In genomic region chr19:5803441-5803751, GRCh38 we compare ENCODE assay signal across 9 cellular contexts. TPM values are rescaled to one million over a fixed set of nuclear protein-coding genes. Genes with fewer than 3 reads are reported as not detected.
A peak's percentile ranks its signal among the peaks of the same experiment; 100 is the strongest.
DNase-seq lines count a peak whose midpoint lies in the region; ATAC-seq and TF ChIP-seq lines count a peak whose summit lies in the region.
"Had no signal": no experiment of that assay in that cellular context is flagged by ENCODE, and none has a peak within 500 bp of the region (broad histone marks: within the 10 kb centered on the region; RNA-seq: fewer than 3 reads in every experiment).

No MANE protein-coding gene starts in this region.

- ATAC-seq in CD8-positive, alpha-beta T cell = no peak
- no peak for ATAC-seq in HG03565 (IDR thresholded peaks at IDR 0.05; ENCODE audit: unreplicated experiment)

- peaks cover 34% of the 10 kb centered on the region for H3K4me1 ChIP-seq in CD8-positive, alpha-beta T cell (ENCODE audit: insufficient read depth, low read length)
- H3K4me1 ChIP-seq in NT2/D1 (ENCODE audit: insufficient read depth, insufficient read length) (peaks cover 26% of the 10 kb centered on the region), neural progenitor cell (peaks cover 10% of the 10 kb centered on the region)

- no peaks in the 10 kb centered on the region for H3K79me2 ChIP-seq in neural progenitor cell (ENCODE audit: low read depth)

- POLR2A ChIA-PET in CD8-positive, alpha-beta T cell (lab: Charles Lee) = interaction anchor here (1.0 to 1.5 kb wide), 2 partner anchors 100 to 219 kb away, joined by 4 to 8 read pairs; partner anchors contain the start of gene NDUFA11

- no peak for TF ChIP-seq CTCF in CD8-positive, alpha-beta T cell (IDR thresholded peaks at IDR 0.05)
- TF ChIP-seq CTCF in neural progenitor cell (IDR thresholded peaks at IDR 0.05) = no peak

- peak overlapping the region; percentile 67 for H3K4me2 ChIP-seq in neural progenitor cell

- no peaks in the 10 kb centered on the region for H3K9me3 Mint-ChIP-seq in CD8-positive, alpha-beta T cell
- no peaks in the 10 kb centered on the region for H3K9me3 Mint-ChIP-seq in dendritic cell treated with granulocyte-macrophage colony-stimulating factor and Interleukin-4, amounts not matched to agents 40 ng/mL and 50 ng/mL, for 4 days
- H3K9me3 Mint-ChIP-seq in neural progenitor cell = no peaks in the 10 kb centered on the region

- no peaks in the 10 kb centered on the region for H3K36me3 ChIP-seq in CD8-positive, alpha-beta T cell (ENCODE audit: insufficient read depth, low read length)
- H3K36me3 ChIP-seq in NT2/D1 (ENCODE audit: insufficient read depth, insufficient read length, low read length) (no peaks in the 10 kb centered on the region), neural progenitor cell (no peaks in the 10 kb centered on the region)

- H3K27ac Mint-ChIP-seq in CD8-positive, alpha-beta T cell = no peak overlapping the region
- peak overlapping the region; percentile 55 for H3K27ac Mint-ChIP-seq in dendritic cell treated with granulocyte-macrophage colony-stimulating factor and Interleukin-4, amounts not matched to agents 40 ng/mL and 50 ng/mL, for 4 days
- no peak overlapping the region for H3K27ac Mint-ChIP-seq in neural progenitor cell

- H3K9me3 ChIP-seq in CD8-positive, alpha-beta T cell (ENCODE audit: low read length) = no peaks in the 10 kb centered on the region
- H3K9me3 ChIP-seq in NT2/D1 (ENCODE audit: insufficient read depth, low read length) (no peaks in the 10 kb centered on the region), neural progenitor cell (ENCODE audit: low read depth) (no peaks in the 10 kb centered on the region)

- peaks cover 28% of the 10 kb centered on the region for H3F3A ChIP-seq in neural progenitor cell (ENCODE audit: low read depth)

- no peak for DNase-seq in CD8-positive, alpha-beta T cell
- DNase-seq in NT2/D1 (ENCODE audit: low read depth, low spot score) (no peak), neural progenitor cell (ENCODE audit: low spot score) (no peak), AG08396 (ENCODE audit: low spot score) (no peak), nucleus accumbens (lab: John Stamatoyannopoulos, UW) (no peak)
- no peak for DNase-seq in activated CD8-positive, alpha-beta memory T cell treated with anti-CD3 and anti-CD28 coated beads for 24 hours

- H3K36me3 Mint-ChIP-seq in CD8-positive, alpha-beta T cell = no peaks in the 10 kb centered on the region
- no peaks in the 10 kb centered on the region for H3K36me3 Mint-ChIP-seq in dendritic cell treated with granulocyte-macrophage colony-stimulating factor and Interleukin-4, amounts not matched to agents 40 ng/mL and 50 ng/mL, for 4 days (ENCODE audit: low read depth)
- H3K36me3 Mint-ChIP-seq in neural progenitor cell = no peaks in the 10 kb centered on the region

- H3K27me3 ChIP-seq in CD8-positive, alpha-beta T cell (ENCODE audit: insufficient read depth, low read length) = no peaks in the 10 kb centered on the region
- H3K27me3 ChIP-seq in NT2/D1 (ENCODE audit: insufficient read depth, insufficient read length) = peaks cover 15% of the 10 kb centered on the region
- H3K27me3 ChIP-seq in neural progenitor cell = peaks cover 39% of the 10 kb centered on the region

- peak overlapping the region; percentile 61 for H3K4me3 ChIP-seq in CD8-positive, alpha-beta T cell (ENCODE audit: low read depth, low read length)
- H3K4me3 ChIP-seq in NT2/D1 (ENCODE audit: insufficient read length, low read depth) (peak overlapping the region; percentile 41), neural progenitor cell (peak overlapping the region; percentile 24)

- H3K27ac ChIP-seq in CD8-positive, alpha-beta T cell (ENCODE audit: low read depth, low read length) = no peak overlapping the region
- no peak overlapping the region for H3K27ac ChIP-seq in neural progenitor cell

- H2AFZ ChIP-seq in neural progenitor cell (replicated peaks) = peak overlapping the region; percentile 70

- H3K9ac ChIP-seq in NT2/D1 (ENCODE audit: insufficient read length, low read depth) (peak overlapping the region; percentile 80), neural progenitor cell (no peak overlapping the region)

- peaks cover 23% of the 10 kb centered on the region for H3K4me1 Mint-ChIP-seq in CD8-positive, alpha-beta T cell (ENCODE audit: low read depth)
- peaks cover 19% of the 10 kb centered on the region for H3K4me1 Mint-ChIP-seq in dendritic cell treated with granulocyte-macrophage colony-stimulating factor and Interleukin-4, amounts not matched to agents 40 ng/mL and 50 ng/mL, for 4 days (ENCODE audit: low read depth)
- peaks cover 38% of the 10 kb centered on the region for H3K4me1 Mint-ChIP-seq in neural progenitor cell

- H3K4me3 Mint-ChIP-seq in CD8-positive, alpha-beta T cell = peak overlapping the region; percentile 59
- peak overlapping the region; percentile 78 for H3K4me3 Mint-ChIP-seq in dendritic cell treated with granulocyte-macrophage colony-stimulating factor and Interleukin-4, amounts not matched to agents 40 ng/mL and 50 ng/mL, for 4 days
- H3K4me3 Mint-ChIP-seq in neural progenitor cell = peak overlapping the region; percentile 79

- CTCF ChIA-PET in CD8-positive, alpha-beta T cell (lab: Charles Lee) = interaction anchor here (0.6 to 2.4 kb wide), 20 partner anchors 9 to 1401 kb away, joined by 3 to 36 read pairs (median 4); partner anchors contain the start of genes CHAF1A, DUS3L, NDUFA11 and VMAC

- intact Hi-C loops in CD8-positive, alpha-beta T cell (cut with DNase I, micrococcal nuclease) = loop anchor here in 1 of 2 experiments (5.0 kb wide), 1 partner anchor 174 kb away; the partner anchor contains the start of gene RANBP3
- intact Hi-C loops in dendritic cell treated with granulocyte-macrophage colony-stimulating factor and Interleukin-4, amounts not matched to agents 40 ng/mL and 50 ng/mL, for 4 days (cut with micrococcal nuclease) = no loop called here

- no peaks in the 10 kb centered on the region for H4K20me1 ChIP-seq in neural progenitor cell (ENCODE audit: low read depth)

- H3K27me3 Mint-ChIP-seq in CD8-positive, alpha-beta T cell (ENCODE audit: low read depth) = peaks cover 21% of the 10 kb centered on the region
- H3K27me3 Mint-ChIP-seq in dendritic cell treated with granulocyte-macrophage colony-stimulating factor and Interleukin-4, amounts not matched to agents 40 ng/mL and 50 ng/mL, for 4 days = peaks cover 87% of the 10 kb centered on the region
- peaks cover 23% of the 10 kb centered on the region for H3K27me3 Mint-ChIP-seq in neural progenitor cell (ENCODE audit: insufficient read depth, low read depth)

RNA-seq across cellular contexts. Expression of gene NRTN, which starts 1.5 kb away (rescaled TPM):
- under 1 TPM in 1 of 2 experiments, not detected in 1; 0.38 TPM for total RNA-seq in CD8-positive, alpha-beta T cell
- 2.4 and 6.0 TPM in 2 replicates for total RNA-seq in neural progenitor cell (ENCODE audit: low replicate concordance)
- total RNA-seq: frontal cortex had no signal

RNA-seq across cellular contexts. Expression of gene DUS3L, which starts 12.4 kb away (rescaled TPM):
- 100 to 1,000 TPM; 174 to 192 TPM for total RNA-seq in CD8-positive, alpha-beta T cell
- total RNA-seq in neural progenitor cell (ENCODE audit: low replicate concordance) = 20.7 and 27.6 TPM in 2 replicates

RNA-seq across cellular contexts. Expression of gene PRR22, which starts 18.9 kb away (rescaled TPM):
- 1 to 10 TPM; 2.9 to 3.0 TPM for total RNA-seq in CD8-positive, alpha-beta T cell
- total RNA-seq in neural progenitor cell (ENCODE audit: low replicate concordance) = 0.40 TPM in 1 of 2 replicates, not detected in the other

RNA-seq across cellular contexts. Expression of gene FUT6, which starts 36.1 kb away (rescaled TPM):
- total RNA-seq in CD8-positive, alpha-beta T cell = not detected
- not detected in 2 replicates for total RNA-seq in neural progenitor cell (ENCODE audit: low replicate concordance)
- total RNA-seq: frontal cortex had no signal

RNA-seq across cellular contexts. Expression of gene FUT3, which starts 47.9 kb away (rescaled TPM):
- total RNA-seq in CD8-positive, alpha-beta T cell = under 1 TPM; 0.49 to 0.67 TPM
- total RNA-seq in neural progenitor cell (ENCODE audit: low replicate concordance) = 0.34 TPM in 1 of 2 replicates, not detected in the other
- total RNA-seq: frontal cortex had no signal
